Comparison of ENCODE assay signal across 21 cellular contexts in genomic region chr6:145350928-145351327, GRCh38.
"Had no signal": no experiment of that assay in that cellular context is flagged by ENCODE, and none has a peak within 500 bp of the region (broad histone marks: within the 10 kb centered on the region; RNA-seq: fewer than 3 reads in every experiment).

No MANE protein-coding gene starts in this region.

- H3K36me3 Mint-ChIP-seq: immature natural killer cell; natural killer cell treated with Interleukin-12 subunit alpha and Interleukin-12 subunit beta and Interleukin-15 and Interleukin-18, amount 100 ng/mL, for 72 hours; neural progenitor cell had no signal

- H3K4me3 Mint-ChIP-seq: immature natural killer cell; natural killer cell treated with Interleukin-12 subunit alpha and Interleukin-12 subunit beta and Interleukin-15 and Interleukin-18, amount 100 ng/mL, for 72 hours; neural progenitor cell had no signal

- H3K4me1 Mint-ChIP-seq: immature natural killer cell had no signal

- H3K36me3 ChIP-seq: esophagus squamous epithelium, gastroesophageal sphincter, neural progenitor cell, ovary, right atrium auricular region, sigmoid colon had no signal

- DNase-seq: dermis blood vessel endothelial cell; esophagus squamous epithelium; immature natural killer cell; kidney; left colon; left ventricle myocardium superior; mesenchymal stem cell; midbrain; ovary; sigmoid colon; stimulated activated CD4-positive, alpha-beta T cell treated with anti-CD3 and anti-CD28 coated beads, Interleukin-2, amount 100 ng/mL, for 24 hours; stimulated activated CD4-positive, alpha-beta T cell treated with anti-CD3 and anti-CD28 coated beads, Interleukin-4, amount 100 ng/mL, for 4 hours; stimulated activated naive CD4-positive, alpha-beta T cell; trophoblast cell had no signal

- H3K4me1 ChIP-seq: esophagus squamous epithelium, gastroesophageal sphincter, right atrium auricular region, sigmoid colon had no signal

- H3K9me3 ChIP-seq: esophagus squamous epithelium, gastroesophageal sphincter, ovary, right atrium auricular region, sigmoid colon had no signal

- H2AFZ ChIP-seq: neural progenitor cell had no signal

- H3K9ac ChIP-seq: neural progenitor cell had no signal

- H3K27me3 ChIP-seq: esophagus squamous epithelium, gastroesophageal sphincter, neural progenitor cell, ovary, right atrium auricular region, sigmoid colon had no signal

- ATAC-seq: gastroesophageal sphincter; left colon; natural killer cell treated with Interleukin-12 subunit alpha and Interleukin-12 subunit beta and Interleukin-15 and Interleukin-18, amount 100 ng/mL, for 72 hours had no signal

- H3K27ac Mint-ChIP-seq: immature natural killer cell; natural killer cell treated with Interleukin-12 subunit alpha and Interleukin-12 subunit beta and Interleukin-15 and Interleukin-18, amount 100 ng/mL, for 72 hours had no signal

- H3K27me3 Mint-ChIP-seq: natural killer cell treated with Interleukin-12 subunit alpha and Interleukin-12 subunit beta and Interleukin-15 and Interleukin-18, amount 100 ng/mL, for 72 hours had no signal

- H3K4me2 ChIP-seq: neural progenitor cell had no signal

- H3K9me3 Mint-ChIP-seq: neural progenitor cell had no signal

- H3K4me3 ChIP-seq: esophagus squamous epithelium, gastroesophageal sphincter, lung, neural progenitor cell, ovary, right atrium auricular region, sigmoid colon, skin epidermis had no signal

- FAIRE-seq: kidney, urothelium cell line had no signal

- H3K27ac ChIP-seq: esophagus squamous epithelium, gastroesophageal sphincter, neural progenitor cell, ovary, right atrium auricular region, sigmoid colon, skin epidermis had no signal
